1 cellular context compared by ENCODE assay signal in genomic region chr18:63317982-63318881, GRCh38.
TF ChIP-seq lines count a peak whose summit lies in the region.

No MANE protein-coding gene starts in this region.

TF ChIP-seq in GM12878, 131 proteins besides CTCF, POLR2A, EP300 and RAD21 (continued from another document):
- no peak for TF ChIP-seq E2F8 (IDR thresholded peaks at IDR 0.05; ENCODE audit: low read depth, partially characterized antibody)
- no peak for TF ChIP-seq ZNF207 (IDR thresholded peaks at IDR 0.05; ENCODE audit: borderline replicate concordance)
- no peak for TF ChIP-seq FOS (IDR thresholded peaks at IDR 0.05; ENCODE audit: borderline replicate concordance, extremely low read depth, insufficient read length)
- peak; percentile 90 for TF ChIP-seq NR2F1 (conservative IDR thresholded peaks at IDR 0.05)
- peak; percentile 32; the same call in 1 of the 2 replicates for TF ChIP-seq ATF7 (IDR thresholded peaks at IDR 0.05; ENCODE audit: low read depth)
- TF ChIP-seq CREM (IDR thresholded peaks at IDR 0.05; ENCODE audit: low read depth) = peak; percentile 53
- peak; percentile 82 for TF ChIP-seq GATAD2B (conservative IDR thresholded peaks at IDR 0.05; ENCODE audit: low read depth)
- no peak for TF ChIP-seq SUPT20H (IDR thresholded peaks at IDR 0.05; ENCODE audit: borderline replicate concordance, control insufficient read depth, low read depth, low read length)
- peak; percentile 80 for TF ChIP-seq YY1 (IDR thresholded peaks at IDR 0.05; ENCODE audit: low read depth, low read length)
- no peak for TF ChIP-seq NR2C2 (IDR thresholded peaks at IDR 0.05; ENCODE audit: borderline replicate concordance, control insufficient read depth, insufficient read length, low read depth)
- TF ChIP-seq MXI1 (IDR thresholded peaks at IDR 0.05; ENCODE audit: low read depth, low read length) = peak; percentile 71
- no peak for TF ChIP-seq ZBTB11 (CRISPR knock-in tag; IDR thresholded peaks at IDR 0.05)
- peak; percentile 85; the same call in 1 of the 2 replicates for TF ChIP-seq LARP7 (IDR thresholded peaks at IDR 0.05)
- TF ChIP-seq RCOR1 (conservative IDR thresholded peaks at IDR 0.05; ENCODE audit: low read depth, low read length) = no peak
- TF ChIP-seq SKIL (IDR thresholded peaks at IDR 0.05; ENCODE audit: low read depth, poor library complexity, severe bottlenecking) = peak; percentile 12
